Comparison of ENCODE assay signal across 15 cellular contexts in the genomic region with DNA sequence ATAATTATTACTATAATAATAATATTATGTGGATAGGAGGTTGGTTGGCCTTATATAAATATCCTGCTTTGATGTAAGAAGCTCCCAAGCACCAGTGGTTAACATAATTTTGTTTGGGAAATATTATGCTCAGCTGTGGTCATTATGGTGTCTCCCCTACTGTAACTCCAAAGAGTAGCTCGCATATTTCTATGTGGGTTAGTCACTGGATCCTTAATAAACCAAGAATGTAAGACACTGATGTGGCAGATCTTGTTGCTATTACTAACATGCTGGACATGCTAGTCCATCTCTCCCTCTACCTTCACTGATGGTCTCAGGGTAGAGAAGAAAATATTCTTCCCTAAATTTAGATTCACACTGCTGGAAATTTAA.
A peak's percentile ranks its signal among the peaks of the same experiment; 100 is the strongest.
DNase-seq lines count a peak whose midpoint lies in the region; ATAC-seq and TF ChIP-seq lines count a peak whose summit lies in the region.
"Had no signal": no experiment of that assay in that cellular context is flagged by ENCODE, and none has a peak within 500 bp of the region (broad histone marks: within the 10 kb centered on the region; RNA-seq: fewer than 3 reads in every experiment).

No MANE protein-coding gene starts in this region.

- H3K27ac ChIP-seq in GM23248 = peak overlapping the region; percentile 67
- no peak overlapping the region for H3K27ac ChIP-seq in RWPE2 (ENCODE audit: poor library complexity, severe bottlenecking)
- H3K27ac ChIP-seq: upper lobe of right lung had no signal

- peak; percentile 89 for DNase-seq in GM23248
- DNase-seq in RWPE2 (ENCODE audit: low spot score) = no peak
- peak; percentile 53 for DNase-seq in fibroblast of mammary gland (ENCODE audit: low read depth)
- no peak for DNase-seq in cerebellar nuclear complex (lab: John Stamatoyannopoulos, UW)
- DNase-seq: activated naive CD4-positive, alpha-beta T cell treated with anti-CD3 and anti-CD28 coated beads, Interleukin-2, amount 10 ng/mL, durations not matched to agents 7 days and 5 days; activated T-cell treated with anti-CD3 and anti-CD28 coated beads for 4 hours; CD4-positive, alpha-beta T cell; DMS79 treated with DMSO at 0.1 percent for 48 hours; left ventricle myocardium superior; naive thymus-derived CD8-positive, alpha-beta T cell; upper lobe of right lung had no signal

- no peaks in the 10 kb centered on the region for H3K79me2 ChIP-seq in GM23248 (ENCODE audit: insufficient read depth)

- no peak overlapping the region for H3K9ac ChIP-seq in GM23248
- peak overlapping the region; percentile 51 for H3K9ac ChIP-seq in skeletal muscle satellite cell (ENCODE audit: low read depth, low read length)

- peaks cover 21% of the 10 kb centered on the region for H3F3A ChIP-seq in GM23248 (ENCODE audit: insufficient read depth)

- H3K9me3 ChIP-seq in GM23248 (ENCODE audit: low read depth) = no peaks in the 10 kb centered on the region
- no peaks in the 10 kb centered on the region for H3K9me3 ChIP-seq in RWPE2 (ENCODE audit: severe bottlenecking)
- H3K9me3 ChIP-seq in skeletal muscle satellite cell (replicated peaks; ENCODE audit: low read length) = no peaks in the 10 kb centered on the region
- H3K9me3 ChIP-seq: upper lobe of right lung had no signal

- H3K4me3 ChIP-seq in GM23248 = no peak overlapping the region
- no peak overlapping the region for H3K4me3 ChIP-seq in RWPE2 (ENCODE audit: severe bottlenecking)
- no peak overlapping the region for H3K4me3 ChIP-seq in fibroblast of mammary gland (ENCODE audit: control insufficient read depth, low read depth, low read length)
- H3K4me3 ChIP-seq in skeletal muscle satellite cell (ENCODE audit: low read length) = no peak overlapping the region
- H3K4me3 ChIP-seq: upper lobe of right lung had no signal

- H3K4me2 ChIP-seq in GM23248 (ENCODE audit: unreplicated experiment) (peak overlapping the region; percentile 39), skeletal muscle satellite cell (ENCODE audit: low read length) (peak overlapping the region; percentile 47)

- H3K4me1 ChIP-seq in GM23248 (ENCODE audit: insufficient read depth) = peaks cover 29% of the 10 kb centered on the region
- no peaks in the 10 kb centered on the region for H3K4me1 ChIP-seq in RWPE2 (ENCODE audit: insufficient read depth, poor library complexity, severe bottlenecking)
- H3K4me1 ChIP-seq in skeletal muscle satellite cell (ENCODE audit: control insufficient read depth, insufficient read depth, low read length) = peaks cover 34% of the 10 kb centered on the region
- H3K4me1 ChIP-seq: upper lobe of right lung had no signal

- H3K27me3 ChIP-seq in GM23248 (replicated peaks; ENCODE audit: insufficient read depth) (no peaks in the 10 kb centered on the region), RWPE2 (ENCODE audit: insufficient read depth, poor library complexity, severe bottlenecking) (no peaks in the 10 kb centered on the region), skeletal muscle satellite cell (ENCODE audit: control insufficient read depth, insufficient read depth, low read length) (no peaks in the 10 kb centered on the region)
- H3K27me3 ChIP-seq: upper lobe of right lung had no signal

- no peak for TF ChIP-seq CTCF in RWPE2 (IDR thresholded peaks at IDR 0.05; ENCODE audit: poor library complexity, severe bottlenecking)
- no peak for TF ChIP-seq CTCF in fibroblast of mammary gland (conservative IDR thresholded peaks at IDR 0.05; ENCODE audit: control insufficient read depth, insufficient read depth, low read depth, low read length)

- H3K9me2 ChIP-seq in GM23248 (ENCODE audit: insufficient read depth) = no peaks in the 10 kb centered on the region

- H3K36me3 ChIP-seq in GM23248 (ENCODE audit: low read depth) (no peaks in the 10 kb centered on the region), RWPE2 (ENCODE audit: low read depth) (no peaks in the 10 kb centered on the region), skeletal muscle satellite cell (ENCODE audit: insufficient read depth, low read length) (no peaks in the 10 kb centered on the region)
- H3K36me3 ChIP-seq: upper lobe of right lung had no signal

- in situ Hi-C loops in GM23248 (cut with MboI) = no loop called here

- no peaks in the 10 kb centered on the region for H4K20me1 ChIP-seq in GM23248 (ENCODE audit: insufficient read depth)

- WGBS in GM23248 (ENCODE audit: low coverage in 1 of 2, low lambda C conversion rate in 2 of 2, missing lambda C conversion rate in 2 of 2), 2 experiments = 0 to 4% methylated on average over 1 of the region's 1 CpG

- no peak overlapping the region for H2AFZ ChIP-seq in GM23248

- ATAC-seq in RWPE2 (ENCODE audit: low read depth) = peak; percentile 29; the same call in 1 of the 3 replicates
- no peak for ATAC-seq in GM18520 (IDR thresholded peaks at IDR 0.05; ENCODE audit: unreplicated experiment)
- no peak for ATAC-seq in GM18858 (IDR thresholded peaks at IDR 0.05; ENCODE audit: unreplicated experiment)
- ATAC-seq in GM21786 (IDR thresholded peaks at IDR 0.05; ENCODE audit: unreplicated experiment) = no peak
- ATAC-seq: left ventricle myocardium superior; naive thymus-derived CD8-positive, alpha-beta T cell; upper lobe of right lung had no signal

Comparison
In these comparisons a context has a peak if more than half of its experiments do, and no peak if none do; other contexts are left out.
1. DNase-seq: peak in GM23248 (single experiment) and fibroblast of mammary gland (single experiment); none in RWPE2 (single experiment) and cerebellar nuclear complex (0 of 2).